7 cellular contexts compared by ENCODE assay signal in the genomic region with DNA sequence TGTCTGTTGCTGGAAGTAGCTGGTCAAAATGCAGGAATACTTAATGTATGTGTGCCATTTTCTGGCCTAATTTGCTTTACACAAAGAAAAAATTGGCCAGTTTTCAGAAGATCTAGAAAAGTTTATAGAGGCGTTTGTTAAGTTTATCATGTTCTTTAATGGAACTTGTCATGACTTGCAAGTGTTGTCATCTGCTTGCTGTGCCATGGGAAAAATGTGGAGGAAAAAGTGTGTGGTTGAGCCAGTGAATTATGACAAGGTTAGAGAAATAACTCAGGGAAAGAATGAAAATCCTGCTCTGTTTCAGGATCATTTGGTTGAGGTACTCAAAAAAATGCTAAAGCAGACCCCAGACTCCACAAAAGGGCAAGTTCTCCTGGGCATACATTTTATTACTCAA.
"Had no signal": no experiment of that assay in that cellular context is flagged by ENCODE, and none has a peak within 500 bp of the region (broad histone marks: within the 10 kb centered on the region; RNA-seq: fewer than 3 reads in every experiment).

No MANE protein-coding gene starts in this region.

- H2AFZ ChIP-seq: GM23338 had no signal

- H3K4me2 ChIP-seq: GM23338 had no signal

- H3K27ac Mint-ChIP-seq: GM23338, H9 had no signal

- H3K4me3 ChIP-seq: GM23338, K562 had no signal

- DNase-seq: H9, HCEC 1CT, IMR-90, KG1 had no signal

- H3K4me3 Mint-ChIP-seq: GM23338, H9 had no signal

- ATAC-seq: GM23338, K562 had no signal

- H3K27ac ChIP-seq: HL-60 had no signal

- H3K4me1 Mint-ChIP-seq: GM23338, H9 had no signal
